In genomic region chr3:143895805-143896204, GRCh38 we compare ENCODE assay signal across 1 cellular context.
TF ChIP-seq lines count a peak whose summit lies in the region.

No MANE protein-coding gene starts in this region.

TF ChIP-seq in K562, 482 proteins besides CTCF, POLR2A, EP300 and RAD21 (continued from another document):
- no peak for TF ChIP-seq TFE3 (CRISPR knock-in tag; IDR thresholded peaks at IDR 0.05)
- TF ChIP-seq SMARCA5 (IDR thresholded peaks at IDR 0.05) = no peak
- TF ChIP-seq HDGF (IDR thresholded peaks at IDR 0.05) = no peak
- TF ChIP-seq BCLAF1 (IDR thresholded peaks at IDR 0.05; ENCODE audit: borderline replicate concordance in 1 of 2, control insufficient read depth in 1 of 2, low read depth in 2 of 2, low read length in 1 of 2) = no peak
- no peak for TF ChIP-seq ZBTB43 (CRISPR knock-in tag; IDR thresholded peaks at IDR 0.05)
- TF ChIP-seq ZNF3 (CRISPR knock-in tag; IDR thresholded peaks at IDR 0.05) = no peak
- TF ChIP-seq MAZ (CRISPR knock-in tag; conservative IDR thresholded peaks at IDR 0.05 in 1 of 2, IDR thresholded peaks at IDR 0.05 in 1 of 2) = no peak
- no peak for TF ChIP-seq EGR1 (conservative IDR thresholded peaks at IDR 0.05)
- TF ChIP-seq ID3 (CRISPR knock-in tag; IDR thresholded peaks at IDR 0.05) = no peak
- no peak for TF ChIP-seq ID3 (tag; IDR thresholded peaks at IDR 0.05)
- TF ChIP-seq TCF7L2 (IDR thresholded peaks at IDR 0.05; ENCODE audit: low read depth, low read length) = no peak
- no peak for TF ChIP-seq ZNF197 (CRISPR knock-in tag; IDR thresholded peaks at IDR 0.05; ENCODE audit: low read depth)
- no peak for TF ChIP-seq ZNF780A (CRISPR knock-in tag; IDR thresholded peaks at IDR 0.05)
- no peak for TF ChIP-seq ARID3A (IDR thresholded peaks at IDR 0.05; ENCODE audit: borderline replicate concordance, low read depth, low read length)
- no peak for TF ChIP-seq PKNOX1 (IDR thresholded peaks at IDR 0.05)
- TF ChIP-seq CEBPZ (IDR thresholded peaks at IDR 0.05; ENCODE audit: borderline replicate concordance, low read depth, low read length) = no peak
